In genomic region chr1:223802602-223803001, GRCh38 we compare ENCODE assay signal across 15 cellular contexts.
"Had no signal": no experiment of that assay in that cellular context is flagged by ENCODE, and none has a peak within 500 bp of the region (broad histone marks: within the 10 kb centered on the region; RNA-seq: fewer than 3 reads in every experiment).

No MANE protein-coding gene starts in this region.

- H3K27me3 ChIP-seq: ascending aorta, testis, upper lobe of right lung had no signal

- H3K27me3 Mint-ChIP-seq: activated CD4-positive, alpha-beta memory T cell treated with anti-CD3 and anti-CD28 coated beads, Interleukin-2, amount 10 ng/mL, durations not matched to agents 7 days and 5 days; natural killer cell treated with Interleukin-12 subunit alpha and Interleukin-12 subunit beta and Interleukin-15 and Interleukin-18, amount 100 ng/mL, for 72 hours had no signal

- H3K4me3 Mint-ChIP-seq: activated CD4-positive, alpha-beta memory T cell treated with anti-CD3 and anti-CD28 coated beads, Interleukin-2, amount 10 ng/mL, durations not matched to agents 7 days and 5 days; activated T-cell treated with anti-CD3 and anti-CD28 coated beads, Interleukin-2, amount 50 U/mL, for 72 hours; natural killer cell treated with Interleukin-12 subunit alpha and Interleukin-12 subunit beta and Interleukin-15 and Interleukin-18, amount 100 ng/mL, for 72 hours had no signal

- H3K4me1 Mint-ChIP-seq: activated CD4-positive, alpha-beta memory T cell treated with anti-CD3 and anti-CD28 coated beads, Interleukin-2, amount 10 ng/mL, durations not matched to agents 7 days and 5 days had no signal

- H3K4me1 ChIP-seq: ascending aorta, prostate gland, testis, upper lobe of right lung had no signal

- H3K27ac ChIP-seq: ascending aorta, epithelial cell of prostate, prostate gland, testis, upper lobe of right lung had no signal

- H3K9me3 Mint-ChIP-seq: activated CD4-positive, alpha-beta memory T cell treated with anti-CD3 and anti-CD28 coated beads, Interleukin-2, amount 10 ng/mL, durations not matched to agents 7 days and 5 days; activated T-cell treated with anti-CD3 and anti-CD28 coated beads, Interleukin-2, amount 50 U/mL, for 72 hours; natural killer cell treated with Interleukin-12 subunit alpha and Interleukin-12 subunit beta and Interleukin-15 and Interleukin-18, amount 100 ng/mL, for 72 hours had no signal

- DNase-seq: activated CD4-positive, alpha-beta memory T cell treated with anti-CD3 and anti-CD28 coated beads, Interleukin-2, amount 10 ng/mL, durations not matched to agents 7 days and 5 days; activated CD4-positive, alpha-beta T cell treated with anti-CD3 and anti-CD28 coated beads for 1 hour; activated T-cell treated with anti-CD3 and anti-CD28 coated beads, Interleukin-2, amount 50 U/mL, for 72 hours; cortex of kidney; effector memory CD4-positive, alpha-beta T cell; left colon; stimulated activated CD4-positive, alpha-beta T cell treated with anti-CD3 and anti-CD28 coated beads, Interleukin-2, amount 100 ng/mL, for 24 hours; stimulated activated naive CD4-positive, alpha-beta T cell; testis; upper lobe of right lung had no signal

- H3K9me3 ChIP-seq: ascending aorta, prostate gland, testis, upper lobe of right lung had no signal

- H3K4me3 ChIP-seq: ascending aorta, lung, prostate gland, testis, upper lobe of right lung had no signal

- H3K27ac Mint-ChIP-seq: activated CD4-positive, alpha-beta memory T cell treated with anti-CD3 and anti-CD28 coated beads, Interleukin-2, amount 10 ng/mL, durations not matched to agents 7 days and 5 days; activated T-cell treated with anti-CD3 and anti-CD28 coated beads, Interleukin-2, amount 50 U/mL, for 72 hours had no signal
